ENCODE assay signal across 8 cellular contexts in the genomic region with DNA sequence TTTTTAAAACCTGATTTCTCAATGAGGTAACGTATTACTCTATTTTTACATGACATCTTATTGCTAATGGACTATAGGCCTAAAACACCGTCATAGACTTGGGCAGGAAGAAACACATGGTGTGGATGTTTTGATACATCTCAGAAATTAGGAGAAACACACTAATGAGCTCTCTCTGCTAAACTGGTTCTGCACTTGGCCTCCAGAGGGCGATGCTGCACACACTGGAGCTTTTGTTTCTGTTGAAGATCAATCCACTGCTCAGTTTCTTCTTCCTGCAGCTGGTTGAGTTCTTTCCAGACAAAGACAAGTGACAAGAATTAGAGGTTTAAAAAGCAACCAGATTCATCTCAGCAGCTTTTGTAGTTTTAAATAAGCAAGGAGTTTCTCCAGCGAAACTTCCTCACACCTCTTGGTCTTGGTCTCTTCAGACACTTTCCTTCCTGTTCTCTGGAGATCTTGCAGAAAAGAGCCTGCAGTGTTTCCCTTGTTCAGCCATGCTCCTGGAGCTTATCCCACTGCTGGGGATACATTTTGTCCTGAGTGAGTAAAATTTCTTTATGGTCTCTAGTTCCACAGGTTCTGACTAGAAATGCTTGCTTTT.
DNase-seq lines count a peak whose midpoint lies in the region; ATAC-seq and TF ChIP-seq lines count a peak whose summit lies in the region.

No MANE protein-coding gene starts in this region.

- H3K27me3 ChIP-seq in CD8-positive, alpha-beta memory T cell (ENCODE audit: insufficient read depth, low read length, poor library complexity, severe bottlenecking) = no peaks in the 10 kb centered on the region
- H3K27me3 ChIP-seq in SU-DHL-6 (ENCODE audit: low read length) = no peaks in the 10 kb centered on the region

- no peaks in the 10 kb centered on the region for H3F3A ChIP-seq in SU-DHL-6 (ENCODE audit: insufficient read depth)

- H3K4me2 ChIP-seq in SU-DHL-6 (ENCODE audit: low read depth, low read length, poor library complexity, severe bottlenecking) = no peak overlapping the region

- H3K27me3 Mint-ChIP-seq in CD8-positive, alpha-beta memory T cell = peaks cover 6 to 22% of the 10 kb centered on the region in 2 donors

- H3K27ac ChIP-seq in CD8-positive, alpha-beta memory T cell (ENCODE audit: low read depth, low read length) = no peak overlapping the region
- H3K27ac ChIP-seq in SU-DHL-6 (ENCODE audit: low read depth, low read length) = no peak overlapping the region

- peaks cover 4 to 11% (median 6%) of the 10 kb centered on the region in 3 donors for H3K4me1 Mint-ChIP-seq in CD8-positive, alpha-beta memory T cell

- H3K79me2 ChIP-seq in SU-DHL-6 (ENCODE audit: insufficient read depth, low read length) = no peaks in the 10 kb centered on the region

- H2AFZ ChIP-seq in SU-DHL-6 (ENCODE audit: low read depth, low read length, severe bottlenecking) = peak overlapping the region; percentile 34

- H4K20me1 ChIP-seq in SU-DHL-6 (ENCODE audit: low read depth, low read length) = no peaks in the 10 kb centered on the region

- no peak for ATAC-seq in GM21737 (IDR thresholded peaks at IDR 0.05; ENCODE audit: unreplicated experiment)

- POLR2A ChIA-PET in CD8-positive, alpha-beta memory T cell (lab: Charles Lee) = interaction anchor here (0.6 to 1.8 kb wide), 5 partner anchors 10 to 710 kb away, joined by 3 to 12 read pairs (median 4); no protein-coding TSS in a partner anchor

- H3K36me3 Mint-ChIP-seq in CD8-positive, alpha-beta memory T cell = peaks cover 4 to 13% (median 6%) of the 10 kb centered on the region in 3 donors

- H3K4me3 Mint-ChIP-seq in CD8-positive, alpha-beta memory T cell = peak overlapping the region; percentile 66 to 90 (median 82)

- H3K9ac ChIP-seq in SU-DHL-6 (ENCODE audit: low read length) = no peak overlapping the region

- CTCF ChIA-PET in CD8-positive, alpha-beta memory T cell (lab: Charles Lee) = interaction anchor here (0.7 to 2.0 kb wide), 15 partner anchors 9 to 718 kb away, joined by 3 to 11 read pairs (median 4); no protein-coding TSS in a partner anchor

- no peaks in the 10 kb centered on the region for H3K4me1 ChIP-seq in CD8-positive, alpha-beta memory T cell (ENCODE audit: insufficient read depth, low read length)

- H3K9me3 Mint-ChIP-seq in CD8-positive, alpha-beta memory T cell = no peaks in the 10 kb centered on the region

- peak overlapping the region; percentile 50 for H3K4me3 ChIP-seq in CD8-positive, alpha-beta memory T cell (ENCODE audit: low read length)
- H3K4me3 ChIP-seq in SU-DHL-6 (ENCODE audit: insufficient read depth, low read length, poor library complexity, severe bottlenecking) = no peak overlapping the region

- TF ChIP-seq CTCF in SU-DHL-6 (IDR thresholded peaks at IDR 0.05; ENCODE audit: insufficient read depth, low read length, poor library complexity, severe bottlenecking) = peak; percentile 79

- H3K9me2 ChIP-seq in SU-DHL-6 (replicated peaks; ENCODE audit: insufficient read depth, low read length) = no peaks in the 10 kb centered on the region

- no peaks in the 10 kb centered on the region for H3K9me3 ChIP-seq in CD8-positive, alpha-beta memory T cell (ENCODE audit: low read length)
- H3K9me3 ChIP-seq in SU-DHL-6 (ENCODE audit: insufficient read depth, low read length) = no peaks in the 10 kb centered on the region

- DNase-seq in CD8-positive, alpha-beta memory T cell = peak; percentile 31 to 71 (median 43)
- peak; percentile 5 for DNase-seq in HCEC 1CT
- peak; percentile 45 for DNase-seq in activated naive CD8-positive, alpha-beta T cell treated with anti-CD3 and anti-CD28 coated beads, Interleukin-2, amount 50 U/mL, for 16 hours (ENCODE audit: low read depth, low spot score)
- peak; percentile 40 for DNase-seq in iris pigment epithelial cell (ENCODE audit: low read depth)
- peak; percentile 51 for DNase-seq in stimulated activated CD4-positive, alpha-beta T cell treated with anti-CD3 and anti-CD28 coated beads, Interleukin-2, amount 100 ng/mL, for 4 hours (ENCODE audit: low read depth)
- no peak for DNase-seq in NCI-H345 treated with DMSO at 0.1 percent for 48 hours (lab: John Stamatoyannopoulos, UW; ENCODE audit: unreplicated experiment)

- no peaks in the 10 kb centered on the region for H3K36me3 ChIP-seq in CD8-positive, alpha-beta memory T cell (ENCODE audit: insufficient read depth, low read length)
- no peaks in the 10 kb centered on the region for H3K36me3 ChIP-seq in SU-DHL-6 (ENCODE audit: low read length)

- H3K27ac Mint-ChIP-seq in CD8-positive, alpha-beta memory T cell = peak overlapping the region; percentile 20 to 83 (median 78)
